15 cellular contexts compared by ENCODE assay signal in the genomic region with DNA sequence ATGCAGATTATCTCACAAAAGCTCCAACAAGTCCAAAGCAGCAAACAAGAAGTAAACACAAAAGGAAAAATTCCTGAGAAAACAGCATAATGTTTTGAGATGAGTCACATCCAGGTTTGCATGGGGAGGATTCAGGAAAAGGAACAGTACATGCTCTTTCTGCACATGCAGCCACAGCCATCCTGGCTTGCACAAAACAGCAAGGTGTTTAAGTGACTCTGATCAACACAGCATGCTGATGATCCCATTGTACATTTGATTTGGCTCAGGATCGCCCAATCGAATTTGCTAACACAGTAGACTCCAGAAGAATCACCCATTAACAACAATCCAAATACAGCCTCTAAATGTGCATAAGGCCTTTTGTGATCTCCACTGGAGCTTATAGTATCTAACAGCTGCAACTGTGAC.
DNase-seq lines count a peak whose midpoint lies in the region; ATAC-seq, FAIRE-seq and TF ChIP-seq lines count a peak whose summit lies in the region.
"Had no signal": no experiment of that assay in that cellular context is flagged by ENCODE, and none has a peak within 500 bp of the region (broad histone marks: within the 10 kb centered on the region; RNA-seq: fewer than 3 reads in every experiment).

No MANE protein-coding gene starts in this region.

- H3K9me3 Mint-ChIP-seq in naive thymus-derived CD8-positive, alpha-beta T cell, result peaks cover 0 to 11% (median 4%) of the 10 kb centered on the region in 9 donors

- H3K9ac ChIP-seq in HUES64 (ENCODE audit: low read depth, low read length) (no peak overlapping the region), endothelial cell of umbilical vein (replicated peaks; ENCODE audit: extremely low read depth, insufficient read depth, low read length) (peak overlapping the region; percentile 25)

- TF ChIP-seq POLR2A in endothelial cell of umbilical vein (IDR thresholded peaks at IDR 0.05; ENCODE audit: low read depth, low read length), result no peak

- BruUV-seq in endothelial cell of umbilical vein (replicated peaks; lab: Mats Ljungman, UMichigan), result no TSS peak

- H3K27ac Mint-ChIP-seq in naive thymus-derived CD8-positive, alpha-beta T cell, result no peak overlapping the region
- H3K27ac Mint-ChIP-seq: CD4-positive, alpha-beta memory T cell had no signal

- H3K4me3 ChIP-seq in HUES64 (ENCODE audit: low read length) (no peak overlapping the region), endothelial cell of umbilical vein (replicated peaks in 1 of 3; ENCODE audit: insufficient read depth in 1 of 3, low read depth in 1 of 3, low read length in 3 of 3) (peak overlapping the region in 1 of 3 experiments; percentile 16)
- H3K4me3 ChIP-seq in effector memory CD4-positive, alpha-beta T cell (ENCODE audit: insufficient read depth, low read depth, low read length, poor library complexity, severe bottlenecking), result no peak overlapping the region
- H3K4me3 ChIP-seq: ascending aorta had no signal

- CTCF ChIA-PET in endothelial cell of umbilical vein (lab: Charles Lee), result interaction anchor here (1.6 kb wide), 1 partner anchor 17 kb away, joined by 4 read pairs; no protein-coding TSS in a partner anchor

- no peaks in the 10 kb centered on the region for H3K27me3 Mint-ChIP-seq in naive thymus-derived CD8-positive, alpha-beta T cell
- H3K27me3 Mint-ChIP-seq: CD4-positive, alpha-beta memory T cell had no signal

- H3K27ac ChIP-seq in HUES64 (ENCODE audit: low read depth, low read length) (peak overlapping the region; percentile 36; the same call in 1 of the 2 replicates), endothelial cell of umbilical vein (ENCODE audit: insufficient read depth, low read depth, low read length) (peak overlapping the region; percentile 70)
- no peak overlapping the region for H3K27ac ChIP-seq in effector memory CD4-positive, alpha-beta T cell (ENCODE audit: insufficient read depth, low read length, poor library complexity, severe bottlenecking)
- H3K27ac ChIP-seq: ascending aorta, neutrophil had no signal

- peak overlapping the region; percentile 62 for H3K4me2 ChIP-seq in endothelial cell of umbilical vein (ENCODE audit: insufficient read depth, low read length)

- H3K4me1 Mint-ChIP-seq in naive thymus-derived CD8-positive, alpha-beta T cell, result peaks cover 0 to 1% (median 0%) of the 10 kb centered on the region in 4 donors
- H3K4me1 Mint-ChIP-seq: CD4-positive, alpha-beta memory T cell had no signal

- no peak for ATAC-seq in naive thymus-derived CD8-positive, alpha-beta T cell
- ATAC-seq: left lobe of liver had no signal

- H3K36me3 Mint-ChIP-seq in naive thymus-derived CD8-positive, alpha-beta T cell, result no peaks in the 10 kb centered on the region
- H3K36me3 Mint-ChIP-seq: CD4-positive, alpha-beta memory T cell had no signal

- no peak overlapping the region for H3K4me3 Mint-ChIP-seq in naive thymus-derived CD8-positive, alpha-beta T cell
- H3K4me3 Mint-ChIP-seq: CD4-positive, alpha-beta memory T cell had no signal

- H3K27me3 ChIP-seq in HUES64 (ENCODE audit: insufficient read depth, low read length) (no peaks in the 10 kb centered on the region), endothelial cell of umbilical vein (ENCODE audit: control insufficient read depth in 2 of 2, insufficient read depth in 2 of 2, low read length in 2 of 2) (no peaks in the 10 kb centered on the region)
- no peaks in the 10 kb centered on the region for H3K27me3 ChIP-seq in effector memory CD4-positive, alpha-beta T cell (replicated peaks; ENCODE audit: control insufficient read depth, insufficient read depth, low read length, poor library complexity, severe bottlenecking)
- H3K27me3 ChIP-seq: ascending aorta, neutrophil had no signal

- POLR2A ChIA-PET in endothelial cell of umbilical vein (lab: Charles Lee), result no interaction called here
- POLR2A ChIA-PET in naive thymus-derived CD8-positive, alpha-beta T cell (lab: Charles Lee), result no interaction called here

- no peaks in the 10 kb centered on the region for H4K20me1 ChIP-seq in endothelial cell of umbilical vein (replicated peaks; ENCODE audit: control insufficient read depth, extremely low read depth, insufficient read depth, low read length)

- H3K79me2 ChIP-seq in endothelial cell of umbilical vein (ENCODE audit: control insufficient read depth, insufficient read depth, low read length), result no peaks in the 10 kb centered on the region

- peak overlapping the region; percentile 74 for H2AFZ ChIP-seq in endothelial cell of umbilical vein (ENCODE audit: low read depth, low read length)

- WGBS in HUES64, result 90% methylated on average over 2 of the region's 2 CpGs

- TF ChIP-seq CTCF in endothelial cell of umbilical vein (IDR thresholded peaks at IDR 0.05; ENCODE audit: extremely low read depth in 1 of 2, insufficient read depth in 1 of 2, low read depth in 1 of 2, low read length in 2 of 2), result no peak

- dilution Hi-C loops in endothelial cell of umbilical vein (cut with MboI; ENCODE audit: extremely low pct_ligation_motif_present, low sequenced_read_pairs), result no loop called here

- intact Hi-C loops in endothelial cell of umbilical vein (cut with micrococcal nuclease), result loop anchor here (10.0 kb wide), 2 partner anchors 142 to 188 kb away; a partner anchor contains a TSS

- peak; percentile 98 for FAIRE-seq in endothelial cell of umbilical vein (lab: Jason Lieb, UNC)

- no peaks in the 10 kb centered on the region for H3K9me3 ChIP-seq in HUES64 (ENCODE audit: insufficient read depth, low read depth, low read length)
- no peaks in the 10 kb centered on the region for H3K9me3 ChIP-seq in endothelial cell of umbilical vein (replicated peaks; ENCODE audit: control insufficient read depth, insufficient read depth, low read length)
- no peaks in the 10 kb centered on the region for H3K9me3 ChIP-seq in effector memory CD4-positive, alpha-beta T cell (ENCODE audit: control insufficient read depth, low read length)
- H3K9me3 ChIP-seq: ascending aorta, neutrophil had no signal

- H3K36me3 ChIP-seq in HUES64 (ENCODE audit: insufficient read depth, low read length), result peaks cover 2% of the 10 kb centered on the region
- H3K36me3 ChIP-seq in endothelial cell of umbilical vein (ENCODE audit: control insufficient read depth in 2 of 2, extremely low read depth in 1 of 2, insufficient read depth in 2 of 2, low read length in 2 of 2), result no peaks in the 10 kb centered on the region
- no peaks in the 10 kb centered on the region for H3K36me3 ChIP-seq in effector memory CD4-positive, alpha-beta T cell (ENCODE audit: control insufficient read depth, insufficient read depth, low read length)
- H3K36me3 ChIP-seq: ascending aorta, neutrophil had no signal

- H3K9me1 ChIP-seq in endothelial cell of umbilical vein (replicated peaks; ENCODE audit: control insufficient read depth, extremely low read depth, insufficient read depth, low read length), result no peaks in the 10 kb centered on the region

- DNase-seq in NCI-H774 (lab: John Stamatoyannopoulos, UW) (peak; percentile 65), endothelial cell of umbilical vein (ENCODE audit: low read depth, low spot score) (peak; percentile 68), renal cortical epithelial cell (ENCODE audit: low read depth) (peak; percentile 46), NCI-H2029 treated with DMSO at 0.1 percent for 48 hours (lab: John Stamatoyannopoulos, UW) (no peak)
- DNase-seq in effector memory CD4-positive, alpha-beta T cell, result no peak
- DNase-seq in naive thymus-derived CD8-positive, alpha-beta T cell, result no peak
- DNase-seq: activated CD4-positive, alpha-beta T cell treated with anti-CD3 and anti-CD28 coated beads, Interleukin-2, amount 50 U/mL, for 1 hour; CD4-positive, alpha-beta memory T cell; effector CD8-positive, alpha-beta T cell; head of caudate nucleus; NCI-H1092 treated with DMSO at 0.1 percent for 48 hours had no signal

- H3K4me1 ChIP-seq in HUES64 (ENCODE audit: insufficient read depth, low read length), result peaks cover 59% of the 10 kb centered on the region
- peaks cover 21% of the 10 kb centered on the region for H3K4me1 ChIP-seq in endothelial cell of umbilical vein (ENCODE audit: control insufficient read depth, extremely low read depth, insufficient read depth, low read length)
- no peaks in the 10 kb centered on the region for H3K4me1 ChIP-seq in effector memory CD4-positive, alpha-beta T cell (ENCODE audit: control insufficient read depth, insufficient read depth, low read length, poor library complexity, severe bottlenecking)
- H3K4me1 ChIP-seq: ascending aorta had no signal

TF ChIP-seq in endothelial cell of umbilical vein, 7 proteins besides CTCF, POLR2A, EP300 and RAD21:
- TF ChIP-seq JUN (IDR thresholded peaks at IDR 0.05; ENCODE audit: borderline replicate concordance, insufficient read depth, insufficient read length, low read depth) (peak; percentile 74), MYC (IDR thresholded peaks at IDR 0.05; ENCODE audit: low read depth, low read length) (no peak), FOS (IDR thresholded peaks at IDR 0.05; ENCODE audit: borderline replicate concordance, insufficient read depth, low read length) (peak; percentile 50)

Comparison
In these comparisons a context has a peak if more than half of its experiments do, and no peak if none do; other contexts are left out.
1. DNase-seq: peak in NCI-H774 (single experiment), endothelial cell of umbilical vein (single experiment) and renal cortical epithelial cell (single experiment); none in NCI-H2029 treated with DMSO at 0.1 percent for 48 hours (single experiment), effector memory CD4-positive, alpha-beta T cell (0 of 3) and naive thymus-derived CD8-positive, alpha-beta T cell (0 of 10).